2 cellular contexts compared by ENCODE assay signal in the genomic region with DNA sequence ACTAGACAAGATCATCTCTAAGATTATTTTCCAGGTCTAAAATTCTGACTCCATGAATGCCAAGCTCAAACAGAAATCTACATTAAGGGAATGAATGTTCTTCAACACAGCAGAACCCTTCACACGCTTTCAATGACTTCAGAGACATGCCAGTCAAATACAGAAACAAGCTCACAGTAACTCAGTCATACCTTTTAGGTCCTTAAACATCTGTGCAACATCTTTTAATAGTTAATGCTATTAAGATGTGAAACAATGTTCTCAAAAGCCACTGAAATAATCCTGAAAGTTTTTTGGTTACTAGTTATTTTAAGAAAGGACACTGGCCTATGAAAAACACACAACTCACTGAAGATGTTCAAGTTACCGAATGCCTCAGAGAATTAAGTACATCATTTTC.
TF ChIP-seq lines count a peak whose summit lies in the region.

No MANE protein-coding gene starts in this region.

TF ChIP-seq in SK-N-SH, 30 proteins besides CTCF, POLR2A, EP300 and RAD21 (continued from another document):
- TF ChIP-seq, protein P1, sequence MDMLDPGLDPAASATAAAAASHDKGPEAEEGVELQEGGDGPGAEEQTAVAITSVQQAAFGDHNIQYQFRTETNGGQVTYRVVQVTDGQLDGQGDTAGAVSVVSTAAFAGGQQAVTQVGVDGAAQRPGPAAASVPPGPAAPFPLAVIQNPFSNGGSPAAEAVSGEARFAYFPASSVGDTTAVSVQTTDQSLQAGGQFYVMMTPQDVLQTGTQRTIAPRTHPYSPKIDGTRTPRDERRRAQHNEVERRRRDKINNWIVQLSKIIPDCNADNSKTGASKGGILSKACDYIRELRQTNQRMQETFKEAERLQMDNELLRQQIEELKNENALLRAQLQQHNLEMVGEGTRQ (IDR thresholded peaks at IDR 0.05; ENCODE audit: borderline replicate concordance, low read depth, low read length) = no peak
- TF ChIP-seq YY1 (IDR thresholded peaks at IDR 0.05; ENCODE audit: low read depth) (no peak), NFIC (IDR thresholded peaks at IDR 0.05; ENCODE audit: borderline replicate concordance) (no peak), FOXJ3 (CRISPR knock-in tag; IDR thresholded peaks at IDR 0.05) (no peak), CHD2 (IDR thresholded peaks at IDR 0.05; ENCODE audit: low read length, partially characterized antibody) (no peak), JUND (IDR thresholded peaks at IDR 0.05) (no peak), FOXM1 (IDR thresholded peaks at IDR 0.05; ENCODE audit: low read depth) (no peak), TEAD4 (IDR thresholded peaks at IDR 0.05; ENCODE audit: borderline replicate concordance, insufficient read depth) (no peak)
- TF ChIP-seq, protein P2, sequence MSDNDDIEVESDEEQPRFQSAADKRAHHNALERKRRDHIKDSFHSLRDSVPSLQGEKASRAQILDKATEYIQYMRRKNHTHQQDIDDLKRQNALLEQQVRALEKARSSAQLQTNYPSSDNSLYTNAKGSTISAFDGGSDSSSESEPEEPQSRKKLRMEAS (IDR thresholded peaks at IDR 0.05; ENCODE audit: low read depth) = no peak
- TF ChIP-seq, protein P3, sequence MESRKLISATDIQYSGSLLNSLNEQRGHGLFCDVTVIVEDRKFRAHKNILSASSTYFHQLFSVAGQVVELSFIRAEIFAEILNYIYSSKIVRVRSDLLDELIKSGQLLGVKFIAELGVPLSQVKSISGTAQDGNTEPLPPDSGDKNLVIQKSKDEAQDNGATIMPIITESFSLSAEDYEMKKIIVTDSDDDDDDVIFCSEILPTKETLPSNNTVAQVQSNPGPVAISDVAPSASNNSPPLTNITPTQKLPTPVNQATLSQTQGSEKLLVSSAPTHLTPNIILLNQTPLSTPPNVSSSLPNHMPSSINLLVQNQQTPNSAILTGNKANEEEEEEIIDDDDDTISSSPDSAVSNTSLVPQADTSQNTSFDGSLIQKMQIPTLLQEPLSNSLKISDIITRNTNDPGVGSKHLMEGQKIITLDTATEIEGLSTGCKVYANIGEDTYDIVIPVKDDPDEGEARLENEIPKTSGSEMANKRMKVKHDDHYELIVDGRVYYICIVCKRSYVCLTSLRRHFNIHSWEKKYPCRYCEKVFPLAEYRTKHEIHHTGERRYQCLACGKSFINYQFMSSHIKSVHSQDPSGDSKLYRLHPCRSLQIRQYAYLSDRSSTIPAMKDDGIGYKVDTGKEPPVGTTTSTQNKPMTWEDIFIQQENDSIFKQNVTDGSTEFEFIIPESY (IDR thresholded peaks at IDR 0.05; ENCODE audit: borderline replicate concordance, low read depth) = no peak
- TF ChIP-seq, protein P4, sequence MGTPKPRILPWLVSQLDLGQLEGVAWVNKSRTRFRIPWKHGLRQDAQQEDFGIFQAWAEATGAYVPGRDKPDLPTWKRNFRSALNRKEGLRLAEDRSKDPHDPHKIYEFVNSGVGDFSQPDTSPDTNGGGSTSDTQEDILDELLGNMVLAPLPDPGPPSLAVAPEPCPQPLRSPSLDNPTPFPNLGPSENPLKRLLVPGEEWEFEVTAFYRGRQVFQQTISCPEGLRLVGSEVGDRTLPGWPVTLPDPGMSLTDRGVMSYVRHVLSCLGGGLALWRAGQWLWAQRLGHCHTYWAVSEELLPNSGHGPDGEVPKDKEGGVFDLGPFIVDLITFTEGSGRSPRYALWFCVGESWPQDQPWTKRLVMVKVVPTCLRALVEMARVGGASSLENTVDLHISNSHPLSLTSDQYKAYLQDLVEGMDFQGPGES (IDR thresholded peaks at IDR 0.05; ENCODE audit: low read depth, low read length) = no peak

TF ChIP-seq in SK-N-SH treated with all-trans-retinoic acid at 6 μM for 48 hours, 23 proteins besides CTCF, POLR2A, EP300 and RAD21 (continued from another document):
- TF ChIP-seq ARNTL (CRISPR knock-in tag; IDR thresholded peaks at IDR 0.05; ENCODE audit: borderline replicate concordance, low read depth) (no peak), ZNF8 (CRISPR knock-in tag; IDR thresholded peaks at IDR 0.05) (no peak), BACH2 (CRISPR knock-in tag; IDR thresholded peaks at IDR 0.05; ENCODE audit: borderline replicate concordance) (no peak)
